22 cellular contexts compared by ENCODE assay signal in the genomic region with DNA sequence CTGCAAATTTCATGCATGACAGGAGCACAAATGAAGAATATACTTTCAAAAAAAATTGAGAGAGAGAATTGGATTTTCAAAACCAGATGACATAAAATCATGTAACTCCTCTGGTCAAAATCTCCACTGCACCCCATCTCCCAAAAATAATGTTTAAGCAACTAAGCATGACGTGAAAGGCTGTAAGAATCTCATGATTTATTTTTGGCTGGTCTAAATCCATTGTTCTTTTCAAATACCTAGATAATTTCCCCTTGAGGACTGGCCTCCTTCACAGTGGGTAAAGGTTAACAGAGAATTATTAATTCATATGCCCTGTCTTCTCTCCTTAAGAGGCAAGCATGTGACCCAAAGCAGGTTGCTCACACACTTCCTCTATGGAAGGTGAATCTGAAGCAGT.
DNase-seq lines count a peak whose midpoint lies in the region; ATAC-seq and TF ChIP-seq lines count a peak whose summit lies in the region.
"Had no signal": no experiment of that assay in that cellular context is flagged by ENCODE, and none has a peak within 500 bp of the region (broad histone marks: within the 10 kb centered on the region; RNA-seq: fewer than 3 reads in every experiment).

No MANE protein-coding gene starts in this region.

- H3K4me2 ChIP-seq in osteoblast (ENCODE audit: insufficient read depth, low read length) = no peak overlapping the region

- H3K27me3 ChIP-seq in Panc1 (ENCODE audit: control insufficient read depth, insufficient read depth, low read length) (no peaks in the 10 kb centered on the region), osteoblast (ENCODE audit: insufficient read depth, low read length) (no peaks in the 10 kb centered on the region)

- no peak for DNase-seq in activated naive CD8-positive, alpha-beta T cell treated with anti-CD3 and anti-CD28 coated beads for 36 hours
- DNase-seq in activated naive CD8-positive, alpha-beta T cell treated with anti-CD3 and anti-CD28 coated beads, Interleukin-2, amount 50 U/mL, for 24 hours = no peak
- DNase-seq in Panc1 (ENCODE audit: low read depth, low spot score) (no peak), fibroblast of pulmonary artery (ENCODE audit: low read depth) (peak; percentile 61), osteoblast (ENCODE audit: insufficient read length, low spot score, missing footprints) (no peak), T-helper 9 cell (no peak), sciatic nerve (ENCODE audit: low spot score) (no peak), CD1c-positive myeloid dendritic cell (ENCODE audit: extremely low spot score) (no peak)
- DNase-seq: EL, GF-D8, H9, KBM-7, MM.1S, NCI-H1048, NCI-H1436, NCI-H187 treated with DMSO at 0.1 percent for 48 hours, NCI-H2107, NCI-H510A, NCI-H748 treated with DMSO at 0.1 percent for 48 hours, PC-9, SIG-M5 had no signal

- POLR2A ChIA-PET in Panc1 (lab: Charles Lee) = no interaction called here

- no peak for ATAC-seq in activated naive CD8-positive, alpha-beta T cell treated with anti-CD3 and anti-CD28 coated beads, Interleukin-2, amount 50 U/mL, for 24 hours
- ATAC-seq in Panc1 (no peak), sciatic nerve (no peak)

- peaks cover 4% of the 10 kb centered on the region for H3K4me1 Mint-ChIP-seq in activated naive CD8-positive, alpha-beta T cell treated with anti-CD3 and anti-CD28 coated beads for 36 hours
- H3K4me1 Mint-ChIP-seq in activated naive CD8-positive, alpha-beta T cell treated with anti-CD3 and anti-CD28 coated beads, Interleukin-2, amount 50 U/mL, for 24 hours = peaks cover 8% of the 10 kb centered on the region

- H3K4me3 ChIP-seq in Panc1 (ENCODE audit: low read depth in 2 of 2, low read length in 2 of 2) = no peak overlapping the region
- no peak overlapping the region for H3K4me3 ChIP-seq in fibroblast of pulmonary artery (replicated peaks; ENCODE audit: low read depth, low read length)
- no peak overlapping the region for H3K4me3 ChIP-seq in osteoblast (ENCODE audit: insufficient read depth, low read length)
- H3K4me3 ChIP-seq: PC-9 had no signal

- peaks cover 4% of the 10 kb centered on the region for H3K9me3 Mint-ChIP-seq in activated naive CD8-positive, alpha-beta T cell treated with anti-CD3 and anti-CD28 coated beads for 36 hours
- H3K9me3 Mint-ChIP-seq in activated naive CD8-positive, alpha-beta T cell treated with anti-CD3 and anti-CD28 coated beads, Interleukin-2, amount 50 U/mL, for 24 hours = no peaks in the 10 kb centered on the region
- H3K9me3 Mint-ChIP-seq: H9 had no signal

- H3K4me3 Mint-ChIP-seq in activated naive CD8-positive, alpha-beta T cell treated with anti-CD3 and anti-CD28 coated beads for 36 hours = no peak overlapping the region
- H3K4me3 Mint-ChIP-seq in activated naive CD8-positive, alpha-beta T cell treated with anti-CD3 and anti-CD28 coated beads, Interleukin-2, amount 50 U/mL, for 24 hours = no peak overlapping the region
- H3K4me3 Mint-ChIP-seq: H9 had no signal

- no TSS peak for BruUV-seq in Panc1 (replicated peaks; lab: Mats Ljungman, UMichigan)

- H3K36me3 ChIP-seq in Panc1 (ENCODE audit: control insufficient read depth, insufficient read depth, low read length) = no peaks in the 10 kb centered on the region
- H3K36me3 ChIP-seq in osteoblast (ENCODE audit: insufficient read depth, low read length) = peaks cover 69% of the 10 kb centered on the region

- CTCF ChIA-PET in Panc1 (lab: Charles Lee) = no interaction called here

- no peaks in the 10 kb centered on the region for H3K27me3 Mint-ChIP-seq in activated naive CD8-positive, alpha-beta T cell treated with anti-CD3 and anti-CD28 coated beads for 36 hours
- H3K27me3 Mint-ChIP-seq in activated naive CD8-positive, alpha-beta T cell treated with anti-CD3 and anti-CD28 coated beads, Interleukin-2, amount 50 U/mL, for 24 hours = no peaks in the 10 kb centered on the region

- peak overlapping the region; percentile 25 for H3K27ac Mint-ChIP-seq in activated naive CD8-positive, alpha-beta T cell treated with anti-CD3 and anti-CD28 coated beads for 36 hours
- H3K27ac Mint-ChIP-seq in activated naive CD8-positive, alpha-beta T cell treated with anti-CD3 and anti-CD28 coated beads, Interleukin-2, amount 50 U/mL, for 24 hours = no peak overlapping the region
- H3K27ac Mint-ChIP-seq: H9 had no signal

- no peaks in the 10 kb centered on the region for H4K20me1 ChIP-seq in osteoblast (ENCODE audit: insufficient read depth, low read length)

- H2AFZ ChIP-seq in osteoblast (ENCODE audit: low read length) = no peak overlapping the region

- H3K9me3 ChIP-seq in Panc1 (ENCODE audit: control insufficient read depth, insufficient read depth, low read depth, low read length) = no peaks in the 10 kb centered on the region
- H3K9me3 ChIP-seq in osteoblast (ENCODE audit: low read depth, low read length) = no peaks in the 10 kb centered on the region

- H3K4me1 ChIP-seq in Panc1 (ENCODE audit: control insufficient read depth, insufficient read depth, low read length) = peaks cover 16% of the 10 kb centered on the region
- peaks cover 32% of the 10 kb centered on the region for H3K4me1 ChIP-seq in osteoblast (ENCODE audit: insufficient read depth, low read length)

- peak overlapping the region; percentile 13; the same call in 1 of the 2 replicates for H3K27ac ChIP-seq in Panc1 (ENCODE audit: low read length)
- peak overlapping the region; percentile 42 for H3K27ac ChIP-seq in osteoblast (ENCODE audit: low read depth, low read length)
- H3K27ac ChIP-seq: PC-9, RWPE1 had no signal

- intact Hi-C loops in Panc1 (cut with micrococcal nuclease; ENCODE audit: unreplicated experiment) = no loop called here
- intact Hi-C loops in sciatic nerve (cut with DNase I) = no loop called here

- in situ Hi-C loops in Panc1 (cut with HindIII; ENCODE audit: low pct_unique_long_range_greater_than_20kb, low sequenced_read_pairs) = no loop called here

- no peaks in the 10 kb centered on the region for H3K79me2 ChIP-seq in osteoblast (ENCODE audit: insufficient read depth, low read length)

- peaks cover 57% of the 10 kb centered on the region for H3K36me3 Mint-ChIP-seq in activated naive CD8-positive, alpha-beta T cell treated with anti-CD3 and anti-CD28 coated beads for 36 hours
- peaks cover 67% of the 10 kb centered on the region for H3K36me3 Mint-ChIP-seq in activated naive CD8-positive, alpha-beta T cell treated with anti-CD3 and anti-CD28 coated beads, Interleukin-2, amount 50 U/mL, for 24 hours (ENCODE audit: low read depth)

- no peak for TF ChIP-seq CTCF in Panc1 (IDR thresholded peaks at IDR 0.05)
- TF ChIP-seq CTCF in fibroblast of pulmonary artery (IDR thresholded peaks at IDR 0.05; ENCODE audit: low read length, missing control alignments) = no peak
- no peak for TF ChIP-seq CTCF in osteoblast (IDR thresholded peaks at IDR 0.05; ENCODE audit: extremely low read depth, low read depth, low read length)
